16 cellular contexts compared by ENCODE assay signal in genomic region chr7:116185450-116185849, GRCh38. TPM values are rescaled to one million over a fixed set of nuclear protein-coding genes. Genes with fewer than 3 reads are reported as not detected.
A peak's percentile ranks its signal among the peaks of the same experiment; 100 is the strongest.
DNase-seq lines count a peak whose midpoint lies in the region; ATAC-seq and TF ChIP-seq lines count a peak whose summit lies in the region.
"Had no signal": no experiment of that assay in that cellular context is flagged by ENCODE, and none has a peak within 500 bp of the region (broad histone marks: within the 10 kb centered on the region; RNA-seq: fewer than 3 reads in every experiment).

No MANE protein-coding gene starts in this region.

- H2BK12ac ChIP-seq in neuronal stem cell (ENCODE audit: low read length), result peak overlapping the region; percentile 90

- no peak overlapping the region for H2BK15ac ChIP-seq in neuronal stem cell (ENCODE audit: low read length)

- H3K79me1 ChIP-seq in neuronal stem cell (ENCODE audit: low read depth, low read length), result no peaks in the 10 kb centered on the region

- no peak overlapping the region for H3K14ac ChIP-seq in neuronal stem cell (ENCODE audit: low read length)

- intact Hi-C loops in heart right ventricle (cut with DNase I), result loop anchor here in 1 of 10 donors (10.0 kb wide), 1 partner anchor 399 kb away; no protein-coding TSS in a partner anchor

- peaks cover 3% of the 10 kb centered on the region for H3K36me3 Mint-ChIP-seq in chondrocyte (ENCODE audit: low read depth)

- H3K4me3 Mint-ChIP-seq in chondrocyte (ENCODE audit: unreplicated experiment), result no peak overlapping the region
- H3K4me3 Mint-ChIP-seq: CD4-positive, alpha-beta memory T cell had no signal

- H3K4me2 ChIP-seq in neuronal stem cell (ENCODE audit: insufficient read depth, low read length, poor library complexity, severe bottlenecking), result no peak overlapping the region

- H3K4me1 ChIP-seq in RWPE2 (ENCODE audit: insufficient read depth, poor library complexity, severe bottlenecking) (no peaks in the 10 kb centered on the region), neuronal stem cell (ENCODE audit: control insufficient read depth in 2 of 2, insufficient read depth in 1 of 2, low read depth in 1 of 2, low read length in 2 of 2) (no peaks in the 10 kb centered on the region), heart right ventricle (no peaks in the 10 kb centered on the region)

- no peak overlapping the region for H3K27ac Mint-ChIP-seq in chondrocyte (ENCODE audit: unreplicated experiment)

- H4K8ac ChIP-seq in neuronal stem cell (ENCODE audit: low read depth, low read length), result no peak overlapping the region

- no peak overlapping the region for H3K4me3 ChIP-seq in RWPE2 (ENCODE audit: severe bottlenecking)
- no peak overlapping the region for H3K4me3 ChIP-seq in neuronal stem cell (ENCODE audit: low read length in 2 of 2)
- no peak overlapping the region for H3K4me3 ChIP-seq in heart right ventricle
- H3K4me3 ChIP-seq: GM23248 had no signal

- H3K23ac ChIP-seq in neuronal stem cell (ENCODE audit: low read depth, low read length, poor library complexity), result no peak overlapping the region

- H3K27me3 ChIP-seq in RWPE2 (ENCODE audit: insufficient read depth, poor library complexity, severe bottlenecking), result no peaks in the 10 kb centered on the region
- H3K27me3 ChIP-seq in neuronal stem cell (ENCODE audit: control insufficient read depth in 3 of 3, insufficient read depth in 3 of 3, low read depth in 1 of 3, low read length in 3 of 3), result peaks cover 0 to 2% (median 0%) of the 10 kb centered on the region in 3 experiments
- H3K27me3 ChIP-seq in heart right ventricle, result no peaks in the 10 kb centered on the region

- H2BK120ac ChIP-seq in neuronal stem cell (ENCODE audit: low read depth, low read length), result no peak overlapping the region

- no peak overlapping the region for H3K4ac ChIP-seq in neuronal stem cell (ENCODE audit: low read length)

- no CpG with 5 or more reads among the region's 6 CpGs for WGBS in neuronal stem cell (ENCODE audit: extremely low coverage in 2 of 2, insufficient read length in 2 of 2, insufficient replicate concordance in 1 of 2), 2 donors
- WGBS in heart right ventricle, 2 donors, result 91 to 94% methylated on average over 6 of the region's 6 CpGs

- H2AK5ac ChIP-seq in neuronal stem cell (ENCODE audit: low read depth, low read length), result peak overlapping the region; percentile 63

- DNase-seq in RWPE2 (ENCODE audit: low spot score) (peak; percentile 35), chondrocyte (ENCODE audit: low spot score) (peak; percentile 63), neuronal stem cell (ENCODE audit: low spot score) (no peak), heart right ventricle (no peak), NCI-H1092 (lab: John Stamatoyannopoulos, UW) (no peak)
- DNase-seq: C1 segment of cervical spinal cord; Calu3; CD4-positive, alpha-beta memory T cell; COR-L47; DMS53; DMS79 treated with DMSO at 0.1 percent for 48 hours; GF-D8; H7 had no signal

- peaks cover 19% of the 10 kb centered on the region for H3K9me3 Mint-ChIP-seq in chondrocyte (ENCODE audit: low read depth)

- no peaks in the 10 kb centered on the region for H3K36me3 ChIP-seq in RWPE2 (ENCODE audit: low read depth)
- no peaks in the 10 kb centered on the region for H3K36me3 ChIP-seq in neuronal stem cell (replicated peaks in 1 of 2; ENCODE audit: control insufficient read depth in 2 of 2, insufficient read depth in 2 of 2, low read length in 2 of 2)
- H3K36me3 ChIP-seq in heart right ventricle, result no peaks in the 10 kb centered on the region

- TF ChIP-seq CTCF in RWPE2 (IDR thresholded peaks at IDR 0.05; ENCODE audit: poor library complexity, severe bottlenecking) (no peak), chondrocyte (IDR thresholded peaks at IDR 0.05) (no peak), heart right ventricle (IDR thresholded peaks at IDR 0.05) (no peak)

- H3K27ac ChIP-seq in RWPE2 (ENCODE audit: poor library complexity, severe bottlenecking) (no peak overlapping the region), neuronal stem cell (replicated peaks; ENCODE audit: low read length) (no peak overlapping the region), heart right ventricle (no peak overlapping the region)
- H3K27ac ChIP-seq: GM23248 had no signal

- H3K9me3 ChIP-seq in RWPE2 (ENCODE audit: severe bottlenecking) (peaks cover 8% of the 10 kb centered on the region), neuronal stem cell (replicated peaks in 1 of 2; ENCODE audit: control insufficient read depth in 2 of 2, insufficient read depth in 1 of 2, low read depth in 1 of 2, low read length in 2 of 2) (peaks cover 8 to 9% of the 10 kb centered on the region in 2 donors), heart right ventricle (peaks cover 0 to 22% (median 5%) of the 10 kb centered on the region in 11 donors)

- no peak overlapping the region for H3K9ac ChIP-seq in neuronal stem cell (ENCODE audit: low read depth, low read length, poor library complexity)
- H3K9ac ChIP-seq: GM23248 had no signal

- no peak overlapping the region for H2AFZ ChIP-seq in neuronal stem cell (ENCODE audit: low read length)
- H2AFZ ChIP-seq: GM23248 had no signal

- no peak overlapping the region for H2BK5ac ChIP-seq in neuronal stem cell (ENCODE audit: low read length)

- H4K91ac ChIP-seq in neuronal stem cell (ENCODE audit: low read depth, low read length, poor library complexity), result no peak overlapping the region

- H3K4me1 Mint-ChIP-seq in chondrocyte (ENCODE audit: low read depth), result peaks cover 1% of the 10 kb centered on the region

- no peaks in the 10 kb centered on the region for H3K27me3 Mint-ChIP-seq in chondrocyte (ENCODE audit: low read depth)

- H3K18ac ChIP-seq in neuronal stem cell (ENCODE audit: low read length), result no peak overlapping the region

- no peak for ATAC-seq in RWPE2 (ENCODE audit: low read depth)
- no peak for ATAC-seq in GM21423 (IDR thresholded peaks at IDR 0.05; ENCODE audit: unreplicated experiment)
- ATAC-seq in heart right ventricle, result no peak

RNA-seq across cellular contexts. Expression of gene TES, which starts 24.9 kb away (rescaled TPM):
- 157 to 261 TPM (median 247 TPM) in 3 replicates for total RNA-seq in chondrocyte
- 2.9 TPM for polyA plus RNA-seq in neuronal stem cell (2013, experiment 1 of 2)
- 3.4 TPM for polyA plus RNA-seq in neuronal stem cell (2013, experiment 2 of 2)
- total RNA-seq in heart right ventricle, result 10 to 100 TPM in 9 of 10 donors, 1 to 10 TPM in 1; 9.4 to 28.9 (median 16.9) TPM
- 10 to 100 TPM in 1 of 2 donors, 1 to 10 TPM in 1; 9.7 to 38.5 TPM for polyA plus RNA-seq in heart right ventricle
- total RNA-seq: G401 had no signal

Comparison
In these comparisons a context has a peak if more than half of its experiments do, and no peak if none do; other contexts are left out.
1. DNase-seq: peak in RWPE2 (single experiment) and chondrocyte (single experiment); none in neuronal stem cell (single experiment), heart right ventricle (0 of 2) and NCI-H1092 (single experiment).